8 cellular contexts compared by ENCODE assay signal in genomic region chr11:113690619-113691569, GRCh38.
DNase-seq lines count a peak whose midpoint lies in the region; ATAC-seq lines count a peak whose summit lies in the region.

No MANE protein-coding gene starts in this region.

- H3K27me3 Mint-ChIP-seq in dendritic cell treated with granulocyte-macrophage colony-stimulating factor and Interleukin-4, amounts not matched to agents 40 ng/mL and 50 ng/mL, for 4 days = no peaks in the 10 kb centered on the region

- peak; percentile 65 for DNase-seq in activated CD8-positive, alpha-beta memory T cell treated with anti-CD3 and anti-CD28 coated beads, Interleukin-2, amount 50 U/mL, for 48 hours
- DNase-seq in activated CD8-positive, alpha-beta memory T cell treated with anti-CD3 and anti-CD28 coated beads, Interleukin-2, amount 50 U/mL, for 4 hours = no peak
- DNase-seq in NCI-H226 = peak; percentile 89
- DNase-seq in non-pigmented ciliary epithelial cell (ENCODE audit: low read depth) = peak; percentile 30
- no peak for DNase-seq in medulla oblongata (ENCODE audit: extremely low spot score)
- DNase-seq in HuH-7.5 (ENCODE audit: low spot score) = no peak

- H3K27ac Mint-ChIP-seq in dendritic cell treated with granulocyte-macrophage colony-stimulating factor and Interleukin-4, amounts not matched to agents 40 ng/mL and 50 ng/mL, for 4 days = peak overlapping the region; percentile 36

- intact Hi-C loops in dendritic cell treated with granulocyte-macrophage colony-stimulating factor and Interleukin-4, amounts not matched to agents 40 ng/mL and 50 ng/mL, for 4 days (cut with micrococcal nuclease) = no loop called here

- ATAC-seq in GM19455 (IDR thresholded peaks at IDR 0.05; ENCODE audit: unreplicated experiment) = no peak

- H3K36me3 Mint-ChIP-seq in dendritic cell treated with granulocyte-macrophage colony-stimulating factor and Interleukin-4, amounts not matched to agents 40 ng/mL and 50 ng/mL, for 4 days (ENCODE audit: low read depth) = no peaks in the 10 kb centered on the region

- no peaks in the 10 kb centered on the region for H3K9me3 Mint-ChIP-seq in dendritic cell treated with granulocyte-macrophage colony-stimulating factor and Interleukin-4, amounts not matched to agents 40 ng/mL and 50 ng/mL, for 4 days

- no peak overlapping the region for H3K4me3 Mint-ChIP-seq in dendritic cell treated with granulocyte-macrophage colony-stimulating factor and Interleukin-4, amounts not matched to agents 40 ng/mL and 50 ng/mL, for 4 days

- peaks cover 16% of the 10 kb centered on the region for H3K4me1 Mint-ChIP-seq in dendritic cell treated with granulocyte-macrophage colony-stimulating factor and Interleukin-4, amounts not matched to agents 40 ng/mL and 50 ng/mL, for 4 days (ENCODE audit: low read depth)

Comparison
In these comparisons a context has a peak if more than half of its experiments do, and no peak if none do; other contexts are left out.
1. DNase-seq: peak in activated CD8-positive, alpha-beta memory T cell treated with anti-CD3 and anti-CD28 coated beads, Interleukin-2, amount 50 U/mL, for 48 hours (single experiment), NCI-H226 (single experiment) and non-pigmented ciliary epithelial cell (single experiment); none in activated CD8-positive, alpha-beta memory T cell treated with anti-CD3 and anti-CD28 coated beads, Interleukin-2, amount 50 U/mL, for 4 hours (single experiment), medulla oblongata (single experiment) and HuH-7.5 (single experiment).